Comparison of ENCODE assay signal across 9 cellular contexts in genomic region chr14:71117839-71118743, GRCh38.
DNase-seq lines count a peak whose midpoint lies in the region; ATAC-seq and TF ChIP-seq lines count a peak whose summit lies in the region.
"Had no signal": no experiment of that assay in that cellular context is flagged by ENCODE, and none has a peak within 500 bp of the region (broad histone marks: within the 10 kb centered on the region; RNA-seq: fewer than 3 reads in every experiment).

No MANE protein-coding gene starts in this region.

- H3K9me3 Mint-ChIP-seq in activated CD8-positive, alpha-beta memory T cell treated with anti-CD3 and anti-CD28 coated beads, Interleukin-2, amount 10 ng/mL, durations not matched to agents 7 days and 5 days (ENCODE audit: low read depth): no peaks in the 10 kb centered on the region

- H3K36me3 Mint-ChIP-seq in activated CD8-positive, alpha-beta memory T cell treated with anti-CD3 and anti-CD28 coated beads, Interleukin-2, amount 10 ng/mL, durations not matched to agents 7 days and 5 days: peaks cover 17% of the 10 kb centered on the region

- peaks cover 4% of the 10 kb centered on the region for H3K4me1 Mint-ChIP-seq in activated CD8-positive, alpha-beta memory T cell treated with anti-CD3 and anti-CD28 coated beads, Interleukin-2, amount 10 ng/mL, durations not matched to agents 7 days and 5 days

- DNase-seq in HAP-1 (ENCODE audit: low spot score in 2 of 2): peak; percentile 28 to 42
- DNase-seq in SK-N-MC (ENCODE audit: low read depth, low spot score): no peak
- DNase-seq in fibroblast of pulmonary artery (ENCODE audit: low read depth): peak; percentile 66
- peak; percentile 64 for DNase-seq in skeletal muscle cell (ENCODE audit: low read depth)
- no peak for DNase-seq in NCI-H1694 (lab: John Stamatoyannopoulos, UW)
- DNase-seq in esophagus squamous epithelium (lab: John Stamatoyannopoulos, UW): no peak
- no peak for DNase-seq in activated CD8-positive, alpha-beta memory T cell treated with anti-CD3 and anti-CD28 coated beads, Interleukin-2, amount 10 ng/mL, durations not matched to agents 7 days and 5 days
- DNase-seq: aorta had no signal

- intact Hi-C loops in esophagus squamous epithelium (cut with DNase I): no loop called here

- H3K36me3 ChIP-seq in HAP-1 (replicated peaks) (peaks cover 6% of the 10 kb centered on the region; the same call in 1 of the 2 replicates), SK-N-MC (ENCODE audit: insufficient read depth, low read length) (peaks cover 12% of the 10 kb centered on the region; the same call in 1 of the 2 replicates), esophagus squamous epithelium (peaks cover 0 to 9% (median 0%) of the 10 kb centered on the region in 3 donors)

- H3K4me3 Mint-ChIP-seq in activated CD8-positive, alpha-beta memory T cell treated with anti-CD3 and anti-CD28 coated beads, Interleukin-2, amount 10 ng/mL, durations not matched to agents 7 days and 5 days: no peak overlapping the region

- no peak for TF ChIP-seq CTCF in fibroblast of pulmonary artery (IDR thresholded peaks at IDR 0.05; ENCODE audit: low read length, missing control alignments)
- TF ChIP-seq CTCF in esophagus squamous epithelium (IDR thresholded peaks at IDR 0.05): no peak

- H3K4me1 ChIP-seq in HAP-1: peaks cover 7% of the 10 kb centered on the region
- peaks cover 0 to 8% (median 0%) of the 10 kb centered on the region in 3 donors for H3K4me1 ChIP-seq in esophagus squamous epithelium

- H3K27me3 Mint-ChIP-seq in activated CD8-positive, alpha-beta memory T cell treated with anti-CD3 and anti-CD28 coated beads, Interleukin-2, amount 10 ng/mL, durations not matched to agents 7 days and 5 days: no peaks in the 10 kb centered on the region

- H3K27me3 ChIP-seq in HAP-1 (ENCODE audit: low read depth): no peaks in the 10 kb centered on the region
- no peaks in the 10 kb centered on the region for H3K27me3 ChIP-seq in esophagus squamous epithelium

- in situ Hi-C loops in HAP-1 (cut with MboI; ENCODE audit: low sequenced_read_pairs): no loop called here

- H3K9ac ChIP-seq in SK-N-MC (ENCODE audit: insufficient read length): no peak overlapping the region

- H3K27ac ChIP-seq in SK-N-MC: peak overlapping the region; percentile 2; the same call in 1 of the 2 replicates
- H3K27ac ChIP-seq in esophagus squamous epithelium: no peak overlapping the region

- no peak for TF ChIP-seq POLR2A in esophagus squamous epithelium (IDR thresholded peaks at IDR 0.05)

- H3K4me3 ChIP-seq in HAP-1 (no peak overlapping the region), SK-N-MC (no peak overlapping the region), fibroblast of pulmonary artery (replicated peaks; ENCODE audit: low read depth, low read length) (no peak overlapping the region), skeletal muscle cell (ENCODE audit: low read depth, low read length) (no peak overlapping the region), esophagus squamous epithelium (no peak overlapping the region)

- CTCF ChIA-PET in activated CD8-positive, alpha-beta memory T cell treated with anti-CD3 and anti-CD28 coated beads, Interleukin-2, amount 10 ng/mL, durations not matched to agents 7 days and 5 days (lab: Charles Lee): no interaction called here

- no peak for ATAC-seq in GM18909 (IDR thresholded peaks at IDR 0.05; ENCODE audit: poor library complexity, unreplicated experiment)
- no peak for ATAC-seq in activated CD8-positive, alpha-beta memory T cell treated with anti-CD3 and anti-CD28 coated beads, Interleukin-2, amount 10 ng/mL, durations not matched to agents 7 days and 5 days

- no peaks in the 10 kb centered on the region for H3K9me3 ChIP-seq in HAP-1
- no peaks in the 10 kb centered on the region for H3K9me3 ChIP-seq in SK-N-MC (ENCODE audit: low read depth, low read length)
- peaks cover 0 to 5% (median 0%) of the 10 kb centered on the region in 3 donors for H3K9me3 ChIP-seq in esophagus squamous epithelium

- H3K27ac Mint-ChIP-seq in activated CD8-positive, alpha-beta memory T cell treated with anti-CD3 and anti-CD28 coated beads, Interleukin-2, amount 10 ng/mL, durations not matched to agents 7 days and 5 days: no peak overlapping the region

- WGBS in esophagus squamous epithelium, 2 donors: 69 to 77% methylated on average over 10 of the region's 10 CpGs

Comparison
In these comparisons a context has a peak if more than half of its experiments do, and no peak if none do; other contexts are left out.
1. DNase-seq: peak in HAP-1 (2 of 2), fibroblast of pulmonary artery (single experiment) and skeletal muscle cell (single experiment); none in SK-N-MC (single experiment), NCI-H1694 (single experiment), esophagus squamous epithelium (single experiment) and activated CD8-positive, alpha-beta memory T cell treated with anti-CD3 and anti-CD28 coated beads, Interleukin-2, amount 10 ng/mL, durations not matched to agents 7 days and 5 days (single experiment).